1 cellular context compared by ENCODE assay signal in genomic region chr10:100185364-100186252, GRCh38.
TF ChIP-seq lines count a peak whose summit lies in the region.

Gene ERLIN1 (minus strand): TSS chr10:100186029. CDS start chr10:100185626, 403 bp downstream.

TF ChIP-seq in GM12878, 131 proteins besides CTCF, POLR2A, EP300 and RAD21 (continued from another document):
- TF ChIP-seq ZNF687 (IDR thresholded peaks at IDR 0.05), result peak; percentile 87
- peak; percentile 94 for TF ChIP-seq GATAD2B (conservative IDR thresholded peaks at IDR 0.05; ENCODE audit: low read depth)
- peak; percentile 70; the same call in 1 of the 2 replicates for TF ChIP-seq NBN (IDR thresholded peaks at IDR 0.05)
- peak; percentile 55; the same call in 1 of the 2 replicates for TF ChIP-seq RUNX3 (IDR thresholded peaks at IDR 0.05; ENCODE audit: low read length)
- TF ChIP-seq BACH1 (IDR thresholded peaks at IDR 0.05; ENCODE audit: borderline replicate concordance), result peak; percentile 72; the same call in 1 of the 2 replicates
- peak; percentile 69; the same call in 1 of the 2 replicates for TF ChIP-seq PAX5 (IDR thresholded peaks at IDR 0.05; ENCODE audit: borderline replicate concordance, low read depth, low read length)
- TF ChIP-seq CREM (IDR thresholded peaks at IDR 0.05; ENCODE audit: low read depth), result peak; percentile 48
- TF ChIP-seq IKZF2 (IDR thresholded peaks at IDR 0.05), result peak; percentile 53 to 61; a peak in 3 of 4 replicates
- TF ChIP-seq POU2F2 (IDR thresholded peaks at IDR 0.05; ENCODE audit: borderline replicate concordance, low read depth, low read length), result peak; percentile 50; the same call in 1 of the 3 replicates
- peak; percentile 94 for TF ChIP-seq NKRF (conservative IDR thresholded peaks at IDR 0.05)
- TF ChIP-seq E2F8 (IDR thresholded peaks at IDR 0.05; ENCODE audit: low read depth, partially characterized antibody), result peak; percentile 65
- TF ChIP-seq USF2 (IDR thresholded peaks at IDR 0.05; ENCODE audit: borderline replicate concordance, low read depth, low read length), result no peak
- peak; percentile 74 for TF ChIP-seq SIN3A (IDR thresholded peaks at IDR 0.05; ENCODE audit: low read depth, low read length)
- TF ChIP-seq IRF5 (IDR thresholded peaks at IDR 0.05; ENCODE audit: borderline replicate concordance), result no peak
- TF ChIP-seq SMAD1 (IDR thresholded peaks at IDR 0.05; ENCODE audit: low read depth, partially characterized antibody), result no peak
- no peak for TF ChIP-seq CEBPB (IDR thresholded peaks at IDR 0.05; ENCODE audit: borderline replicate concordance in 1 of 2, low read depth in 2 of 2, low read length in 2 of 2)
- TF ChIP-seq NFYA (IDR thresholded peaks at IDR 0.05; ENCODE audit: borderline replicate concordance, low read depth, low read length), result no peak
- TF ChIP-seq PAX8 (IDR thresholded peaks at IDR 0.05), result no peak
- no peak for TF ChIP-seq SREBF1 (IDR thresholded peaks at IDR 0.05; ENCODE audit: low read length)
- no peak for TF ChIP-seq SMAD5 (IDR thresholded peaks at IDR 0.05; ENCODE audit: low read depth)
- TF ChIP-seq SPI1 (IDR thresholded peaks at IDR 0.05; ENCODE audit: borderline replicate concordance, insufficient read depth, low read depth, low read length), result no peak
- TF ChIP-seq SP1 (IDR thresholded peaks at IDR 0.05; ENCODE audit: low read depth, low read length), result no peak
- no peak for TF ChIP-seq ZBTB40 (IDR thresholded peaks at IDR 0.05; ENCODE audit: borderline replicate concordance)
- TF ChIP-seq TCF12 (IDR thresholded peaks at IDR 0.05; ENCODE audit: low read depth, low read length), result 0 out of 2 replicates have a peak, but pooled peaks have one; percentile 45
- TF ChIP-seq SIX5 (IDR thresholded peaks at IDR 0.05; ENCODE audit: low read depth, low read length, severe bottlenecking), result no peak
- TF ChIP-seq ETV6 (conservative IDR thresholded peaks at IDR 0.05 in 1 of 2, IDR thresholded peaks at IDR 0.05 in 1 of 2; ENCODE audit: borderline replicate concordance in 1 of 2, low read depth in 1 of 2), result no peak
- 0 out of 2 replicates have a peak, but pooled peaks have one; percentile 15 for TF ChIP-seq ATF7 (IDR thresholded peaks at IDR 0.05; ENCODE audit: low read depth)
- peak; percentile 94 for TF ChIP-seq IKZF1 (conservative IDR thresholded peaks at IDR 0.05)
- TF ChIP-seq MEF2B (IDR thresholded peaks at IDR 0.05; ENCODE audit: partially characterized antibody, poor library complexity, severe bottlenecking), result peak; percentile 33
